In the genomic region with DNA sequence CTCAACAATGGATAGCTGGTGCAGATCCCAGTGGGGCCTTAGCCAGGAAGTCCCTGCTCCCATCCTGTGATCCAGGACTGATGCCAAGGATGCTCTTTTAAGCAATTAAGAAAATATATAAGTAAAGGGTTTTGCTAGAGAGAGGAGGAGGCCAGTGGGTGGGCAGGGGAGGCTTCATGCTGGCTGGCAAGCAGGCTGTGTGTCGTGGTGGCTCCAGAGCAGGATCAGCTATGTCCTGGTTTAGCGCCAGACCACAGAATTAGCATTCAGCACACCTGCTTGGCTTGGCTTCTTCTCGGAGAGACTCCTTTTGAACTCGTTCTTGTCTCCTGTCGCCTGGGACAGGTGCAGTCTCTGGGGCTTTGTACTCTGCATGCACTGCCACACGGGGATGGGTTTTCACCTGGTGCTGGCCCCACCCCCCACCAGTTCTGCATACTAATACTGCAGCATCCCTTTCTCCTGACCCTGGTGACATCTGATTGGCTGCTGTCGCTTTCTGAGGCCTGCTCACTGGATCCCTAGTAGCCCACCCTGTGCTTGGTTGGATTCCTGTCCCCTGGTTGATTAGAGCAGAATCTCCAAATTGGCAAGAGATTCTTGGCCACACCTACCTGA, we compare ENCODE assay signal across 14 cellular contexts.
A peak's percentile ranks its signal among the peaks of the same experiment; 100 is the strongest.
DNase-seq lines count a peak whose midpoint lies in the region; ATAC-seq and TF ChIP-seq lines count a peak whose summit lies in the region.
"Had no signal": no experiment of that assay in that cellular context is flagged by ENCODE, and none has a peak within 500 bp of the region (broad histone marks: within the 10 kb centered on the region; RNA-seq: fewer than 3 reads in every experiment).

No MANE protein-coding gene starts in this region.

- peaks cover 9% of the 10 kb centered on the region for H3K36me3 Mint-ChIP-seq in T-helper 17 cell (ENCODE audit: low read depth)
- H3K36me3 Mint-ChIP-seq: natural killer cell treated with Interleukin-12 subunit alpha and Interleukin-12 subunit beta and Interleukin-15 and Interleukin-18, amount 100 ng/mL, for 72 hours had no signal

- DNase-seq in SHP77 (lab: John Stamatoyannopoulos, UW): peak; percentile 50 to 62
- no peak for DNase-seq in SHP77 treated with DMSO at 0.1 percent for 48 hours (lab: John Stamatoyannopoulos, UW)
- peak; percentile 68 for DNase-seq in NCI-H2029 treated with DMSO at 0.1 percent for 48 hours (lab: John Stamatoyannopoulos, UW)
- no peak for DNase-seq in T-helper 17 cell
- DNase-seq in osteoblast (ENCODE audit: insufficient read length, low spot score, missing footprints): peak; percentile 87
- no peak for DNase-seq in NCI-H1694 (lab: John Stamatoyannopoulos, UW)
- no peak for DNase-seq in uterus
- DNase-seq in SIG-M5 (lab: John Stamatoyannopoulos, UW): no peak
- DNase-seq: central memory CD4-positive, alpha-beta T cell; heart left ventricle; NCI-H82; retina had no signal

- TF ChIP-seq POLR2A in uterus (IDR thresholded peaks at IDR 0.05): no peak

- ATAC-seq in T-helper 17 cell: peak; percentile 56
- ATAC-seq: heart left ventricle; natural killer cell treated with Interleukin-12 subunit alpha and Interleukin-12 subunit beta and Interleukin-15 and Interleukin-18, amount 100 ng/mL, for 72 hours had no signal

- no peaks in the 10 kb centered on the region for H3K27me3 ChIP-seq in osteoblast (ENCODE audit: insufficient read depth, low read length)
- H3K27me3 ChIP-seq in uterus: no peaks in the 10 kb centered on the region
- H3K27me3 ChIP-seq: heart left ventricle had no signal

- peak overlapping the region; percentile 31 for H3K4me3 Mint-ChIP-seq in T-helper 17 cell
- H3K4me3 Mint-ChIP-seq: activated naive CD4-positive, alpha-beta T cell treated with anti-CD3 and anti-CD28 coated beads, Interleukin-2, amount 50 U/mL, for 24 hours; natural killer cell treated with Interleukin-12 subunit alpha and Interleukin-12 subunit beta and Interleukin-15 and Interleukin-18, amount 100 ng/mL, for 72 hours had no signal

- H2AFZ ChIP-seq in osteoblast (ENCODE audit: low read length): no peak overlapping the region

- H3K4me1 Mint-ChIP-seq in T-helper 17 cell: peaks cover 13% of the 10 kb centered on the region

- peak overlapping the region; percentile 32 for H3K27ac ChIP-seq in osteoblast (ENCODE audit: low read depth, low read length)
- H3K27ac ChIP-seq in uterus: no peak overlapping the region

- peaks cover 14% of the 10 kb centered on the region for H3K79me2 ChIP-seq in osteoblast (ENCODE audit: insufficient read depth, low read length)

- no peaks in the 10 kb centered on the region for H3K27me3 Mint-ChIP-seq in T-helper 17 cell
- H3K27me3 Mint-ChIP-seq: activated naive CD4-positive, alpha-beta T cell treated with anti-CD3 and anti-CD28 coated beads, Interleukin-2, amount 50 U/mL, for 24 hours; natural killer cell treated with Interleukin-12 subunit alpha and Interleukin-12 subunit beta and Interleukin-15 and Interleukin-18, amount 100 ng/mL, for 72 hours had no signal

- intact Hi-C loops in uterus (cut with DNase I; ENCODE audit: low total_unique reads): no loop called here

- H3K4me1 ChIP-seq in osteoblast (ENCODE audit: insufficient read depth, low read length): peaks cover 16% of the 10 kb centered on the region
- no peaks in the 10 kb centered on the region for H3K4me1 ChIP-seq in uterus

- H3K27ac Mint-ChIP-seq in T-helper 17 cell: peak overlapping the region; percentile 94
- H3K27ac Mint-ChIP-seq: activated naive CD4-positive, alpha-beta T cell treated with anti-CD3 and anti-CD28 coated beads, Interleukin-2, amount 50 U/mL, for 24 hours; natural killer cell treated with Interleukin-12 subunit alpha and Interleukin-12 subunit beta and Interleukin-15 and Interleukin-18, amount 100 ng/mL, for 72 hours had no signal

- no peaks in the 10 kb centered on the region for H3K9me3 ChIP-seq in T-helper 17 cell (ENCODE audit: control insufficient read depth, low read length, poor library complexity, severe bottlenecking)
- no peaks in the 10 kb centered on the region for H3K9me3 ChIP-seq in osteoblast (ENCODE audit: low read depth, low read length)
- no peaks in the 10 kb centered on the region for H3K9me3 ChIP-seq in uterus
- H3K9me3 ChIP-seq: heart left ventricle had no signal

- peak overlapping the region; percentile 34 for H3K4me2 ChIP-seq in osteoblast (ENCODE audit: insufficient read depth, low read length)

- H3K36me3 ChIP-seq in osteoblast (ENCODE audit: insufficient read depth, low read length) (peaks cover 85% of the 10 kb centered on the region), uterus (no peaks in the 10 kb centered on the region)

- TF ChIP-seq CTCF in osteoblast (IDR thresholded peaks at IDR 0.05; ENCODE audit: extremely low read depth, low read depth, low read length) (no peak), uterus (IDR thresholded peaks at IDR 0.05) (no peak)

- peaks cover 60% of the 10 kb centered on the region for H4K20me1 ChIP-seq in osteoblast (ENCODE audit: insufficient read depth, low read length)

- H3K4me3 ChIP-seq in osteoblast (ENCODE audit: insufficient read depth, low read length) (no peak overlapping the region), uterus (no peak overlapping the region)
- H3K4me3 ChIP-seq: heart left ventricle had no signal

Comparison
In these comparisons a context has a peak if more than half of its experiments do, and no peak if none do; other contexts are left out.
1. DNase-seq: peak in SHP77 (2 of 2), NCI-H2029 treated with DMSO at 0.1 percent for 48 hours (single experiment) and osteoblast (single experiment); none in SHP77 treated with DMSO at 0.1 percent for 48 hours (single experiment), T-helper 17 cell (0 of 3), NCI-H1694 (single experiment), uterus (0 of 2) and SIG-M5 (single experiment).